ENCODE assay signal across 12 cellular contexts in the genomic region with DNA sequence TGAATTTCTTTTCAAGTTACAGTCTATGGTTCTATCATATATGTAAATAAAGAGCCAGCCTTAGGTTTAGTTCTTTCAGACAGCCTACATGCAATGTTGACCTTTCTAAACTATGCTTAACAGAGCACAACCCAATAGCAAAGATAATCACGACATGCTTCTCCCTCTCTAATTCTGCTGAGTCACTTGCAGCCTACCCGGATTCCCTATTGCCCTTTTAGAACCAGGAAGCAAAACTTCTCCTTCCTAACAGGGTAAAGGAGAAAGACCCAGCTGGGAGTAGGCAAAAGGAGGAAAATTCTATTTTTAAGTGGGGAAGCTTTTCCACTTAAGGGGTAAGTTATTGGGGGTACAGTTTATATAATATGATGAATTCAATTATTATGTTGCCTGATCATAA.
DNase-seq lines count a peak whose midpoint lies in the region; ATAC-seq, FAIRE-seq and TF ChIP-seq lines count a peak whose summit lies in the region.
"Had no signal": no experiment of that assay in that cellular context is flagged by ENCODE, and none has a peak within 500 bp of the region (broad histone marks: within the 10 kb centered on the region; RNA-seq: fewer than 3 reads in every experiment).

No MANE protein-coding gene starts in this region.

- BruUV-seq in Calu3 (replicated peaks; lab: Mats Ljungman, UMichigan): no TSS peak

- POLR2A ChIA-PET in naive thymus-derived CD4-positive, alpha-beta T cell (lab: Charles Lee): interaction anchor here (0.5 kb wide), 1 partner anchor 72 kb away, joined by 5 read pairs; no protein-coding TSS in a partner anchor

- H3K9ac ChIP-seq in mesendoderm (ENCODE audit: low read length): no peak overlapping the region

- H3K79me1 ChIP-seq in mesendoderm (ENCODE audit: low read length): no peaks in the 10 kb centered on the region

- peaks cover 29% of the 10 kb centered on the region for H3K4me1 Mint-ChIP-seq in Calu3 (ENCODE audit: low read depth, unreplicated experiment)
- H3K4me1 Mint-ChIP-seq in naive thymus-derived CD4-positive, alpha-beta T cell: no peaks in the 10 kb centered on the region
- H3K4me1 Mint-ChIP-seq: immature natural killer cell had no signal

- H3K79me2 ChIP-seq in mesendoderm (ENCODE audit: control insufficient read depth, insufficient read depth, low read length): no peaks in the 10 kb centered on the region

- H3K36me3 ChIP-seq in mesendoderm (ENCODE audit: control insufficient read depth, insufficient read depth, low read length): no peaks in the 10 kb centered on the region
- H3K36me3 ChIP-seq in naive thymus-derived CD4-positive, alpha-beta T cell (ENCODE audit: control insufficient read depth in 2 of 3, insufficient read depth in 3 of 3, low read length in 3 of 3): no peaks in the 10 kb centered on the region
- H3K36me3 ChIP-seq: SJSA1 had no signal

- peak overlapping the region; percentile 75 for H3K18ac ChIP-seq in mesendoderm (ENCODE audit: low read length)

- no peaks in the 10 kb centered on the region for H3K27me3 ChIP-seq in mesendoderm (ENCODE audit: insufficient read depth, low read length, poor library complexity)
- no peaks in the 10 kb centered on the region for H3K27me3 ChIP-seq in naive thymus-derived CD4-positive, alpha-beta T cell (ENCODE audit: control insufficient read depth in 2 of 2, insufficient read depth in 2 of 2, low read length in 2 of 2)
- H3K27me3 ChIP-seq: SJSA1 had no signal

- H4K5ac ChIP-seq in mesendoderm (ENCODE audit: low read length): no peak overlapping the region

- no peak overlapping the region for H4K8ac ChIP-seq in mesendoderm (ENCODE audit: low read depth, low read length)

- no peak overlapping the region for H2BK5ac ChIP-seq in mesendoderm (ENCODE audit: low read length)

- no peak overlapping the region for H3K4me3 Mint-ChIP-seq in Calu3 (ENCODE audit: low read depth, unreplicated experiment)
- no peak overlapping the region for H3K4me3 Mint-ChIP-seq in naive thymus-derived CD4-positive, alpha-beta T cell
- H3K4me3 Mint-ChIP-seq: dendritic cell treated with granulocyte-macrophage colony-stimulating factor and Interleukin-4, amounts not matched to agents 40 ng/mL and 50 ng/mL, for 4 days; immature natural killer cell had no signal

- H3K4me1 ChIP-seq in mesendoderm (ENCODE audit: control insufficient read depth, low read depth, low read length): no peaks in the 10 kb centered on the region
- H3K4me1 ChIP-seq in naive thymus-derived CD4-positive, alpha-beta T cell (ENCODE audit: control insufficient read depth in 2 of 2, insufficient read depth in 2 of 2, low read length in 2 of 2): no peaks in the 10 kb centered on the region
- H3K4me1 ChIP-seq: SJSA1 had no signal

- H2BK15ac ChIP-seq in mesendoderm (replicated peaks; ENCODE audit: low read depth): no peak overlapping the region

- peak overlapping the region; percentile 83 for H3K27ac Mint-ChIP-seq in Calu3 (ENCODE audit: unreplicated experiment)
- no peak overlapping the region for H3K27ac Mint-ChIP-seq in naive thymus-derived CD4-positive, alpha-beta T cell
- H3K27ac Mint-ChIP-seq: dendritic cell treated with granulocyte-macrophage colony-stimulating factor and Interleukin-4, amounts not matched to agents 40 ng/mL and 50 ng/mL, for 4 days; immature natural killer cell had no signal

- no peak overlapping the region for H2AK5ac ChIP-seq in mesendoderm (ENCODE audit: low read length)

- no peak overlapping the region for H3K56ac ChIP-seq in mesendoderm (ENCODE audit: low read length)

- intact Hi-C loops in Calu3 (cut with micrococcal nuclease; ENCODE audit: unreplicated experiment): no loop called here
- intact Hi-C loops in naive thymus-derived CD4-positive, alpha-beta T cell (cut with micrococcal nuclease): no loop called here
- intact Hi-C loops in cardiac septum (cut with DNase I): loop anchor here (10.0 kb wide), 1 partner anchor 192 kb away; no protein-coding TSS in a partner anchor

- WGBS in mesendoderm (ENCODE audit: extremely low coverage, insufficient coverage, low lambda C conversion rate): no CpG with 5 or more reads among the region's 2 CpGs

- CTCF ChIA-PET in Calu3 (lab: Charles Lee): interaction anchor here (1.2 to 2.1 kb wide), 4 partner anchors 21 to 305 kb away, joined by 3 to 9 read pairs (median 4); no protein-coding TSS in a partner anchor
- CTCF ChIA-PET in naive thymus-derived CD4-positive, alpha-beta T cell (lab: Charles Lee): no interaction called here

- no peaks in the 10 kb centered on the region for H3K9me3 ChIP-seq in naive thymus-derived CD4-positive, alpha-beta T cell (ENCODE audit: control insufficient read depth in 2 of 3, low read length in 3 of 3)
- H3K9me3 ChIP-seq: SJSA1 had no signal

- no peak overlapping the region for H3K4me2 ChIP-seq in mesendoderm (ENCODE audit: low read length)

- peaks cover 5% of the 10 kb centered on the region for H3K36me3 Mint-ChIP-seq in Calu3 (ENCODE audit: insufficient read depth, unreplicated experiment)
- H3K36me3 Mint-ChIP-seq in naive thymus-derived CD4-positive, alpha-beta T cell: no peaks in the 10 kb centered on the region
- H3K36me3 Mint-ChIP-seq: immature natural killer cell had no signal

- peaks cover 2% of the 10 kb centered on the region for H3K9me3 Mint-ChIP-seq in Calu3 (ENCODE audit: low read depth, unreplicated experiment)
- H3K9me3 Mint-ChIP-seq in naive thymus-derived CD4-positive, alpha-beta T cell: peaks cover 0 to 1% (median 0%) of the 10 kb centered on the region in 11 donors
- H3K9me3 Mint-ChIP-seq: dendritic cell treated with granulocyte-macrophage colony-stimulating factor and Interleukin-4, amounts not matched to agents 40 ng/mL and 50 ng/mL, for 4 days; immature natural killer cell had no signal

- no peak overlapping the region for H2BK120ac ChIP-seq in mesendoderm (ENCODE audit: low read depth, low read length)

- H3K4me3 ChIP-seq in mesendoderm (ENCODE audit: low read length): no peak overlapping the region
- no peak overlapping the region for H3K4me3 ChIP-seq in naive thymus-derived CD4-positive, alpha-beta T cell (ENCODE audit: low read length)
- H3K4me3 ChIP-seq: SJSA1 had no signal

- H3K23ac ChIP-seq in mesendoderm (ENCODE audit: low read length): no peak overlapping the region

- no peak for FAIRE-seq in D721Med (lab: Jason Lieb, UNC)

- H3K4ac ChIP-seq in mesendoderm (ENCODE audit: low read depth, low read length): no peak overlapping the region

- no peak for ATAC-seq in naive thymus-derived CD4-positive, alpha-beta T cell

- DNase-seq in Calu3 (peak; percentile 41), HuH-7 (ENCODE audit: low spot score) (peak; percentile 56), dedifferentiated amniotic fluid mesenchymal stem cell (ENCODE audit: extremely low spot score) (peak; percentile 68), mesendoderm (peak; percentile 77), NCI-H187 (lab: John Stamatoyannopoulos, UW) (no peak), D721Med (ENCODE audit: insufficient read length, low spot score) (no peak), cardiac septum (ENCODE audit: low spot score) (no peak)
- no peak for DNase-seq in naive thymus-derived CD4-positive, alpha-beta T cell
- DNase-seq: immature natural killer cell, MM.1S had no signal

- TF ChIP-seq CTCF in Calu3 (IDR thresholded peaks at IDR 0.05; ENCODE audit: unreplicated experiment) (no peak), D721Med (IDR thresholded peaks at IDR 0.05; ENCODE audit: insufficient read depth, missing control alignments) (no peak)

- H3K27me3 Mint-ChIP-seq in Calu3 (ENCODE audit: unreplicated experiment): no peaks in the 10 kb centered on the region
- H3K27me3 Mint-ChIP-seq in naive thymus-derived CD4-positive, alpha-beta T cell: peaks cover 10 to 18% (median 15%) of the 10 kb centered on the region in 5 donors

- no peak overlapping the region for H3K27ac ChIP-seq in mesendoderm (ENCODE audit: low read depth, low read length)
- no peak overlapping the region for H3K27ac ChIP-seq in naive thymus-derived CD4-positive, alpha-beta T cell (ENCODE audit: low read depth, low read length)
- H3K27ac ChIP-seq: SJSA1 had no signal

Comparison
In these comparisons a context has a peak if more than half of its experiments do, and no peak if none do; other contexts are left out.
1. DNase-seq: peak in Calu3 (single experiment), HuH-7 (single experiment), dedifferentiated amniotic fluid mesenchymal stem cell (single experiment) and mesendoderm (single experiment); none in NCI-H187 (0 of 2), D721Med (single experiment), naive thymus-derived CD4-positive, alpha-beta T cell (0 of 9) and cardiac septum (single experiment).